In genomic region chr3:62203152-62203551, GRCh38 we compare ENCODE assay signal across 14 cellular contexts.
DNase-seq lines count a peak whose midpoint lies in the region; ATAC-seq and TF ChIP-seq lines count a peak whose summit lies in the region.
"Had no signal": no experiment of that assay in that cellular context is flagged by ENCODE, and none has a peak within 500 bp of the region (broad histone marks: within the 10 kb centered on the region; RNA-seq: fewer than 3 reads in every experiment).

No MANE protein-coding gene starts in this region.

- no peaks in the 10 kb centered on the region for H3K23me2 ChIP-seq in H9 (ENCODE audit: insufficient read length, low read depth, low read length, poor library complexity, severe bottlenecking)

- no peak overlapping the region for H3K9ac ChIP-seq in H9 (ENCODE audit: extremely low read depth, insufficient read length, low read length)
- H3K9ac ChIP-seq: BLaER1 treated with 17β-estradiol and CSF1 and Interleukin-3, amounts not matched to agents 10 nM and 100 nM had no signal

- no peaks in the 10 kb centered on the region for H3K27me3 Mint-ChIP-seq in H9 (ENCODE audit: low read depth)
- H3K27me3 Mint-ChIP-seq in progenitor cell of endocrine pancreas: no peaks in the 10 kb centered on the region
- H3K27me3 Mint-ChIP-seq: B cell had no signal

- H2BK5ac ChIP-seq in H9 (ENCODE audit: insufficient read length, low read length): no peak overlapping the region

- TF ChIP-seq CTCF in H9 (conservative IDR thresholded peaks at IDR 0.05): no peak
- no peak for TF ChIP-seq CTCF in coronary artery (IDR thresholded peaks at IDR 0.05)
- TF ChIP-seq CTCF in progenitor cell of endocrine pancreas (IDR thresholded peaks at IDR 0.05; ENCODE audit: unreplicated experiment): no peak

- DNase-seq in H9: no peak
- peak; percentile 61 for DNase-seq in coronary artery (ENCODE audit: low spot score)
- DNase-seq in progenitor cell of endocrine pancreas (ENCODE audit: low spot score, unreplicated experiment): no peak
- DNase-seq in aorta: no peak
- DNase-seq in NCI-H1436 (lab: John Stamatoyannopoulos, UW): no peak
- no peak for DNase-seq in HCEC 1CT
- DNase-seq: Calu3; CD8-positive, alpha-beta T cell; DMS79 treated with DMSO at 0.1 percent for 48 hours; GF-D8; GOT3; H7 had no signal

- no peak overlapping the region for H3K14ac ChIP-seq in H9 (ENCODE audit: insufficient read depth, low read length)

- H3K36me3 Mint-ChIP-seq in H9 (ENCODE audit: insufficient read depth in 1 of 3, low read depth in 3 of 3): peaks cover 31 to 46% (median 41%) of the 10 kb centered on the region in 3 experiments
- H3K36me3 Mint-ChIP-seq in progenitor cell of endocrine pancreas (ENCODE audit: insufficient read depth): peaks cover 3% of the 10 kb centered on the region
- H3K36me3 Mint-ChIP-seq: CD8-positive, alpha-beta T cell had no signal

- H3K4me1 ChIP-seq in H9 (ENCODE audit: insufficient read depth, low read length): no peaks in the 10 kb centered on the region
- H3K4me1 ChIP-seq in aorta (ENCODE audit: control insufficient read depth in 1 of 2, insufficient read depth in 2 of 2, low read length in 2 of 2): no peaks in the 10 kb centered on the region
- H3K4me1 ChIP-seq: BLaER1 treated with 17β-estradiol and CSF1 and Interleukin-3, amounts not matched to agents 10 nM and 100 nM had no signal

- H2BK12ac ChIP-seq in H9 (ENCODE audit: insufficient read length, low read depth, low read length): no peak overlapping the region

- H2BK15ac ChIP-seq in H9 (ENCODE audit: low read depth, low read length): no peak overlapping the region

- H2BK120ac ChIP-seq in H9 (ENCODE audit: low read depth, low read length, poor library complexity, severe bottlenecking): no peak overlapping the region

- H3K23ac ChIP-seq in H9 (ENCODE audit: insufficient read length, low read depth, low read length): no peak overlapping the region

- no peak overlapping the region for H3K4ac ChIP-seq in H9 (ENCODE audit: low read depth, low read length)

- no peak overlapping the region for H3K56ac ChIP-seq in H9 (ENCODE audit: insufficient read length, low read depth, low read length)

- H2AFZ ChIP-seq in H9 (ENCODE audit: low read length): no peak overlapping the region

- H3K79me1 ChIP-seq in H9 (ENCODE audit: insufficient read depth, low read depth, low read length, poor library complexity, severe bottlenecking): no peaks in the 10 kb centered on the region

- H3K79me2 ChIP-seq in H9 (ENCODE audit: insufficient read depth, low read length): no peaks in the 10 kb centered on the region

- peak; percentile 12 for ATAC-seq in aorta (ENCODE audit: low FRiP score)
- ATAC-seq: CD8-positive, alpha-beta T cell had no signal

- WGBS in H9 (ENCODE audit: extremely low coverage, insufficient read length, low lambda C conversion rate): no CpG with 5 or more reads among the region's 22 CpGs
- 93 to 95% methylated on average over 22 of the region's 22 CpGs for WGBS in aorta, 2 donors

- no peaks in the 10 kb centered on the region for H3K27me3 ChIP-seq in H9 (ENCODE audit: insufficient read depth, low read length)
- H3K27me3 ChIP-seq in aorta (ENCODE audit: control insufficient read depth in 1 of 2, insufficient read depth in 2 of 2, low read length in 1 of 2): no peaks in the 10 kb centered on the region
- H3K27me3 ChIP-seq: BLaER1 treated with 17β-estradiol and CSF1 and Interleukin-3, amounts not matched to agents 10 nM and 100 nM had no signal

- H3K9me3 Mint-ChIP-seq in H9: no peaks in the 10 kb centered on the region
- H3K9me3 Mint-ChIP-seq in progenitor cell of endocrine pancreas (ENCODE audit: low read depth): no peaks in the 10 kb centered on the region
- H3K9me3 Mint-ChIP-seq: CD8-positive, alpha-beta T cell had no signal

- H3K36me3 ChIP-seq in aorta (ENCODE audit: control insufficient read depth in 1 of 2, insufficient read depth in 2 of 2, low read length in 1 of 2): peaks cover 0 to 2% of the 10 kb centered on the region in 2 donors

- intact Hi-C loops in aorta (cut with DNase I): loop anchor here in 1 of 2 donors (10.0 kb wide), 1 partner anchor 362 kb away; no protein-coding TSS in a partner anchor

- no peaks in the 10 kb centered on the region for H3K9me3 ChIP-seq in H9 (ENCODE audit: control insufficient read depth, low read depth, low read length)
- H3K9me3 ChIP-seq in aorta (ENCODE audit: control insufficient read depth, low read length): no peaks in the 10 kb centered on the region
- H3K9me3 ChIP-seq: BLaER1 treated with 17β-estradiol and CSF1 and Interleukin-3, amounts not matched to agents 10 nM and 100 nM had no signal

- H3K27ac ChIP-seq in H9 (ENCODE audit: insufficient read length, low read depth, low read length) (no peak overlapping the region), coronary artery (no peak overlapping the region), aorta (ENCODE audit: low read depth in 1 of 2, low read length in 2 of 2) (no peak overlapping the region)
- H3K27ac ChIP-seq: BLaER1 treated with 17β-estradiol and CSF1 and Interleukin-3, amounts not matched to agents 10 nM and 100 nM had no signal

- no peak overlapping the region for H3K4me3 Mint-ChIP-seq in H9
- H3K4me3 Mint-ChIP-seq in progenitor cell of endocrine pancreas (ENCODE audit: low read depth): no peak overlapping the region
- H3K4me3 Mint-ChIP-seq: B cell; CD8-positive, alpha-beta T cell had no signal

- H3K27ac Mint-ChIP-seq in H9 (peak overlapping the region in 2 of 3 experiments; percentile 7 to 24; a peak in 2 of 7 replicates), progenitor cell of endocrine pancreas (peak overlapping the region; percentile 67)
- H3K27ac Mint-ChIP-seq: B cell; CD8-positive, alpha-beta T cell had no signal

- no peak overlapping the region for H3K4me2 ChIP-seq in H9 (ENCODE audit: insufficient read depth, insufficient read length, low read length)
- H3K4me2 ChIP-seq: BLaER1 treated with 17β-estradiol and CSF1 and Interleukin-3, amounts not matched to agents 10 nM and 100 nM had no signal

- H2AK5ac ChIP-seq in H9 (ENCODE audit: insufficient read length, low read length): no peak overlapping the region

- no peak overlapping the region for H3T11ph ChIP-seq in H9 (ENCODE audit: low read length)

- H4K20me1 ChIP-seq in H9 (ENCODE audit: control insufficient read depth, insufficient read depth, insufficient read length): no peaks in the 10 kb centered on the region
- H4K20me1 ChIP-seq: BLaER1 treated with 17β-estradiol and CSF1 and Interleukin-3, amounts not matched to agents 10 nM and 100 nM had no signal

- H3K4me1 Mint-ChIP-seq in H9 (peaks cover 2% of the 10 kb centered on the region in 2 experiments; a peak in 3 of 4 replicates), progenitor cell of endocrine pancreas (ENCODE audit: low read depth) (peaks cover 9% of the 10 kb centered on the region)
- H3K4me1 Mint-ChIP-seq: B cell had no signal

- no peak overlapping the region for H4K5ac ChIP-seq in H9 (ENCODE audit: insufficient read length, low read depth, low read length)

- H2BK20ac ChIP-seq in H9 (ENCODE audit: low read depth, low read length, poor library complexity, severe bottlenecking): no peak overlapping the region

- H3K4me3 ChIP-seq in coronary artery (no peak overlapping the region), aorta (ENCODE audit: low read length in 2 of 2) (no peak overlapping the region)
- H3K4me3 ChIP-seq: BLaER1 treated with 17β-estradiol and CSF1 and Interleukin-3, amounts not matched to agents 10 nM and 100 nM had no signal

- no peak overlapping the region for H3K18ac ChIP-seq in H9 (ENCODE audit: insufficient read length, low read depth, low read length)

- H4K91ac ChIP-seq in H9 (ENCODE audit: insufficient read length, low read depth, low read length): no peak overlapping the region

- H4K8ac ChIP-seq in H9 (replicated peaks; ENCODE audit: insufficient read length, low read depth, low read length): no peak overlapping the region
